In the genomic region with DNA sequence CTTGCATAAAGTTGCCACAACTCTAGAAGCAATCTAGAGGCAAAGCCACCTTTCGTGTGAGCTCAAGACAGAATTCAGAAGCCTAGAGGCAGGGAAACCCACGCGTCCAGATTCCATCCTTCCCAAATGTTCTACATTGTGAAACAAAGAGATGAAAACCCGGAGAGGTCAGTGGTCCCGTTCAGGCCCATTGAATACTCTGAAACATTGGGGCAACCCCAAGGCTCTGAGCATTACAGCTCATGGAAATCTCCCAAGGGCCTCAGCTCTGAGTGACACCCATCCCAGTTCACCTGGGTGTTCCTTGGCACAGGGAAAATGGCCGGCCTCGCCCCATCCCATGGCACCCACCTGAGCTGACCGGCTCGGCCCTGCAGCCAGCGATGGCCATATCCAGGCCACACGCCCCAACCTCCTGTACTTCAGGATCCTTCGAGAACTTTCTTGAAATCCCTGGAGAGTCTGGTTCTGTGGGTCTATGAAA, we compare ENCODE assay signal across 19 cellular contexts.
DNase-seq lines count a peak whose midpoint lies in the region; ATAC-seq, FAIRE-seq and TF ChIP-seq lines count a peak whose summit lies in the region.
"Had no signal": no experiment of that assay in that cellular context is flagged by ENCODE, and none has a peak within 500 bp of the region (broad histone marks: within the 10 kb centered on the region; RNA-seq: fewer than 3 reads in every experiment).

No MANE protein-coding gene starts in this region.

- POLR2A ChIA-PET in A549 (lab: Yijun Ruan, JAX) = no interaction called here

- H2AFZ ChIP-seq in GM23338 (peak overlapping the region; percentile 56; the same call in 1 of the 2 replicates), GM23248 (no peak overlapping the region)

- no peak for TF ChIP-seq RAD21 in A549 (conservative IDR thresholded peaks at IDR 0.05 in 1 of 2, IDR thresholded peaks at IDR 0.05 in 1 of 2)

- H3K9me2 ChIP-seq in GM23338 (ENCODE audit: insufficient read depth) (no peaks in the 10 kb centered on the region), GM23248 (ENCODE audit: insufficient read depth) (no peaks in the 10 kb centered on the region)

- H3K27me3 ChIP-seq in GM23338 (ENCODE audit: insufficient read depth) (no peaks in the 10 kb centered on the region), ascending aorta (no peaks in the 10 kb centered on the region), mucosa of stomach (ENCODE audit: control insufficient read depth, insufficient read depth, low read length) (peaks cover 2% of the 10 kb centered on the region), GM23248 (replicated peaks; ENCODE audit: insufficient read depth) (peaks cover 14% of the 10 kb centered on the region; the same call in 1 of the 2 replicates)

- no peak overlapping the region for H3K4me3 Mint-ChIP-seq in GM23338
- H3K4me3 Mint-ChIP-seq: CD8-positive, alpha-beta T cell; natural killer cell treated with Interleukin-12 subunit alpha and Interleukin-12 subunit beta and Interleukin-15 and Interleukin-18, amount 100 ng/mL, for 72 hours; T-helper 2 cell treated with Interferon-gamma antibody and Interleukin-4, amounts not matched to agents 5 μg/mL and 100 μg/mL, for 36 hours had no signal

- ATAC-seq in A549 (peak in 1 of 2 experiments; percentile 1; a peak in 1 of 6 replicates), GM23338 (no peak), GM21423 (IDR thresholded peaks at IDR 0.05; ENCODE audit: unreplicated experiment) (no peak)
- ATAC-seq: CD8-positive, alpha-beta T cell had no signal

- H4K20me1 ChIP-seq in GM23338 (replicated peaks; ENCODE audit: insufficient read depth) (no peaks in the 10 kb centered on the region), GM23248 (ENCODE audit: insufficient read depth) (no peaks in the 10 kb centered on the region)

- 89% methylated on average over 11 of the region's 12 CpGs for WGBS in A549 (ENCODE audit: missing lambda C conversion rate)
- WGBS in GM23248 (ENCODE audit: low coverage in 1 of 2, low lambda C conversion rate in 2 of 2, missing lambda C conversion rate in 2 of 2), 2 experiments = 91 to 92% methylated on average over 12 of the region's 12 CpGs

- H3K79me2 ChIP-seq in GM23338 (replicated peaks; ENCODE audit: insufficient read depth) (no peaks in the 10 kb centered on the region), GM23248 (ENCODE audit: insufficient read depth) (no peaks in the 10 kb centered on the region)

- H3F3A ChIP-seq in GM23338 (replicated peaks; ENCODE audit: low read depth) (0 out of 2 replicates have a peak, but pooled peaks cover 3% of the 10 kb centered on the region), GM23248 (ENCODE audit: insufficient read depth) (peaks cover 6% of the 10 kb centered on the region; the same call in 1 of the 2 replicates)

- intact Hi-C loops in ascending aorta (cut with DNase I) = loop anchor here (1.0 to 10.0 kb wide), 4 partner anchors 21 to 127 kb away; a partner anchor contains a TSS

- H3K4me1 ChIP-seq in A549 = peaks cover 29% of the 10 kb centered on the region
- no peaks in the 10 kb centered on the region; the same call in 1 of the 2 replicates for H3K4me1 ChIP-seq in GM23338 (ENCODE audit: insufficient read depth)
- H3K4me1 ChIP-seq in ascending aorta = peaks cover 15 to 23% of the 10 kb centered on the region in 2 donors
- H3K4me1 ChIP-seq in mucosa of stomach (ENCODE audit: control insufficient read depth, insufficient read depth, low read length) = peaks cover 55% of the 10 kb centered on the region
- H3K4me1 ChIP-seq in GM23248 (ENCODE audit: insufficient read depth) = peaks cover 14% of the 10 kb centered on the region
- H3K4me1 ChIP-seq: prostate gland had no signal

- peak overlapping the region; percentile 88 to 93 for H3K27ac ChIP-seq in A549
- no peak overlapping the region for H3K27ac ChIP-seq in GM23338 (ENCODE audit: low read depth)
- H3K27ac ChIP-seq in ascending aorta = peak overlapping the region; percentile 59 to 78
- no peak overlapping the region for H3K27ac ChIP-seq in GM23248
- H3K27ac ChIP-seq: prostate gland, SK-N-MC had no signal

- H3K4me1 Mint-ChIP-seq in GM23338 = peaks cover 11% of the 10 kb centered on the region

- in situ Hi-C loops in GM23248 (cut with MboI) = no loop called here

- TF ChIP-seq CTCF in A549 (IDR thresholded peaks at IDR 0.05) (no peak), GM23338 (conservative IDR thresholded peaks at IDR 0.05; ENCODE audit: low read depth in 2 of 2) (no peak), ascending aorta (IDR thresholded peaks at IDR 0.05) (no peak)

- no peaks in the 10 kb centered on the region for H3K36me3 Mint-ChIP-seq in GM23338 (ENCODE audit: low read depth)
- H3K36me3 Mint-ChIP-seq: CD8-positive, alpha-beta T cell; natural killer cell treated with Interleukin-12 subunit alpha and Interleukin-12 subunit beta and Interleukin-15 and Interleukin-18, amount 100 ng/mL, for 72 hours had no signal

- peaks cover 4% of the 10 kb centered on the region; the same call in 2 of the 3 replicates for H3K9me3 Mint-ChIP-seq in GM23338
- H3K9me3 Mint-ChIP-seq: natural killer cell treated with Interleukin-12 subunit alpha and Interleukin-12 subunit beta and Interleukin-15 and Interleukin-18, amount 100 ng/mL, for 72 hours; T-helper 2 cell treated with Interferon-gamma antibody and Interleukin-4, amounts not matched to agents 5 μg/mL and 100 μg/mL, for 36 hours had no signal

- TF ChIP-seq EP300 in A549 (IDR thresholded peaks at IDR 0.05) = no peak

- peaks cover 6% of the 10 kb centered on the region for H3K27me3 Mint-ChIP-seq in GM23338 (ENCODE audit: insufficient read depth, low read depth, poor library complexity)

- H3K36me3 ChIP-seq in GM23338 (ENCODE audit: insufficient read depth) (no peaks in the 10 kb centered on the region), ascending aorta (no peaks in the 10 kb centered on the region), mucosa of stomach (ENCODE audit: control insufficient read depth, insufficient read depth, low read length) (no peaks in the 10 kb centered on the region), GM23248 (ENCODE audit: low read depth) (no peaks in the 10 kb centered on the region)
- H3K36me3 ChIP-seq: prostate gland had no signal

- DNase-seq in A549 (ENCODE audit: low read depth in 1 of 2, low spot score in 1 of 2) (no peak), GM23338 (ENCODE audit: low spot score) (no peak), ascending aorta (ENCODE audit: low spot score in 2 of 2) (no peak), GM19238 (ENCODE audit: insufficient read length, low spot score) (no peak), HPDE6-E6E7 (ENCODE audit: extremely low spot score) (no peak), GM23248 (no peak)
- DNase-seq: activated CD4-positive, CD25-positive, alpha-beta regulatory T cell; CD8-positive, alpha-beta T cell; NCI-H1436; NCI-H2171; stimulated activated CD4-positive, alpha-beta T cell treated with anti-CD3 and anti-CD28 coated beads, Interleukin-4, amount 100 ng/mL, for 24 hours; substantia nigra had no signal

- peak overlapping the region; percentile 69 for H3K4me2 ChIP-seq in A549
- H3K4me2 ChIP-seq in GM23338 = no peak overlapping the region
- no peak overlapping the region for H3K4me2 ChIP-seq in GM23248 (ENCODE audit: unreplicated experiment)

- H3K4me3 ChIP-seq in A549 (no peak overlapping the region), GM23338 (no peak overlapping the region), ascending aorta (no peak overlapping the region), mucosa of stomach (ENCODE audit: low read length) (no peak overlapping the region), GM23248 (no peak overlapping the region)
- H3K4me3 ChIP-seq: prostate gland, SK-N-MC had no signal

- H3K9ac ChIP-seq in mucosa of stomach (ENCODE audit: low read length) = peak overlapping the region; percentile 14
- no peak overlapping the region for H3K9ac ChIP-seq in GM23248

- CTCF ChIA-PET in A549 (lab: Yijun Ruan, JAX) = interaction anchor here (0.8 to 3.6 kb wide), 12 partner anchors 9 to 261 kb away, joined by 3 to 19 read pairs (median 4); no protein-coding TSS in a partner anchor

- no peak for FAIRE-seq in A549 (lab: Jason Lieb, UNC)
- FAIRE-seq: bronchial epithelial cell had no signal

- H3K9me3 ChIP-seq in A549 (peaks cover 8% of the 10 kb centered on the region), ascending aorta (no peaks in the 10 kb centered on the region), mucosa of stomach (ENCODE audit: control insufficient read depth, low read length) (no peaks in the 10 kb centered on the region), GM23248 (ENCODE audit: low read depth) (no peaks in the 10 kb centered on the region)
- H3K9me3 ChIP-seq: prostate gland had no signal

- no peak overlapping the region for H3K27ac Mint-ChIP-seq in GM23338
- H3K27ac Mint-ChIP-seq: CD8-positive, alpha-beta T cell; natural killer cell treated with Interleukin-12 subunit alpha and Interleukin-12 subunit beta and Interleukin-15 and Interleukin-18, amount 100 ng/mL, for 72 hours; T-helper 2 cell treated with Interferon-gamma antibody and Interleukin-4, amounts not matched to agents 5 μg/mL and 100 μg/mL, for 36 hours had no signal

- no peak for TF ChIP-seq POLR2A in A549 (IDR thresholded peaks at IDR 0.05; ENCODE audit: low read length)

TF ChIP-seq in A549, 52 proteins besides CTCF, POLR2A, EP300 and RAD21 (continues in another document):
- no peak for TF ChIP-seq CHD4 (IDR thresholded peaks at IDR 0.05; ENCODE audit: borderline replicate concordance)
- TF ChIP-seq EHF (CRISPR knock-in tag; IDR thresholded peaks at IDR 0.05) = no peak
- no peak for TF ChIP-seq JUN (IDR thresholded peaks at IDR 0.05)
- TF ChIP-seq RFX5 (IDR thresholded peaks at IDR 0.05) = no peak
- no peak for TF ChIP-seq CEBPB (IDR thresholded peaks at IDR 0.05)

TF ChIP-seq in GM23338, 12 proteins besides CTCF, POLR2A, EP300 and RAD21 (continues in another document):
- TF ChIP-seq ZNF331 (CRISPR knock-in tag; IDR thresholded peaks at IDR 0.05; ENCODE audit: low read depth) (no peak), STAT1 (IDR thresholded peaks at IDR 0.05; ENCODE audit: unreplicated experiment) (no peak), EZH2phosphoT487 (IDR thresholded peaks at IDR 0.05; ENCODE audit: unreplicated experiment) (no peak)

Comparison
In these comparisons a context has a peak if more than half of its experiments do, and no peak if none do; other contexts are left out.
1. H3K27ac ChIP-seq: peak in A549 (2 of 2) and ascending aorta (2 of 2); none in GM23338 (single experiment) and GM23248 (single experiment).